ENCODE assay signal across 1 cellular context in the genomic region with DNA sequence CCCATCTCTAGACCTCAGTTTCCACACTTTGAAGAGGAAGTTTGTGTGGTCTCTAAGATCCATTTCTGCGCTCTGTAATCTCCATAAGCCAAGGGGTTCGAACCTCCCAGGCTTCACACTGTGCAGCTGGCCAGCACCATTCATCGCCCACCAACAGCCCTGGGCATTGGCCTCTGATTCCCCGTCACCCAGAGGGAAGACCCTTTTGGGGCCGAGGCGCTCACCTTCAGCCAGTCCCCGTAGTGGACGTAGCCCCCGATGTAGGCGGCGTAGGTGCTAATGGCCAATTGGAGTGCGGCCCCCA.
TF ChIP-seq lines count a peak whose summit lies in the region.

No MANE protein-coding gene starts in this region.

TF ChIP-seq in GM12878, 131 proteins besides CTCF, POLR2A, EP300 and RAD21:
- TF ChIP-seq ETV6 (conservative IDR thresholded peaks at IDR 0.05 in 1 of 2, IDR thresholded peaks at IDR 0.05 in 1 of 2; ENCODE audit: borderline replicate concordance in 1 of 2, low read depth in 1 of 2) (no peak), YY1 (IDR thresholded peaks at IDR 0.05; ENCODE audit: low read depth, low read length) (no peak), MEF2B (IDR thresholded peaks at IDR 0.05; ENCODE audit: partially characterized antibody, poor library complexity, severe bottlenecking) (no peak), ZNF274 (IDR thresholded peaks at IDR 0.05; ENCODE audit: insufficient read depth, insufficient read length) (no peak), NR2C1 (IDR thresholded peaks at IDR 0.05) (no peak), KDM1A (IDR thresholded peaks at IDR 0.05; ENCODE audit: borderline replicate concordance) (no peak), ASH2L (IDR thresholded peaks at IDR 0.05; ENCODE audit: borderline replicate concordance, low read depth) (no peak), ZBED1 (IDR thresholded peaks at IDR 0.05; ENCODE audit: borderline replicate concordance) (no peak), NRF1 (conservative IDR thresholded peaks at IDR 0.05; ENCODE audit: low read depth, low read length) (no peak), CBX3 (IDR thresholded peaks at IDR 0.05; ENCODE audit: borderline replicate concordance, low read depth) (no peak), SREBF1 (IDR thresholded peaks at IDR 0.05; ENCODE audit: low read length) (no peak), MYC (IDR thresholded peaks at IDR 0.05; ENCODE audit: insufficient read depth, insufficient read length, insufficient replicate concordance, low read length, severe bottlenecking) (no peak), ZNF384 (IDR thresholded peaks at IDR 0.05; ENCODE audit: borderline replicate concordance, low read depth, low read length) (no peak), SIN3A (IDR thresholded peaks at IDR 0.05; ENCODE audit: low read depth, low read length) (no peak)
- TF ChIP-seq, protein P1, sequence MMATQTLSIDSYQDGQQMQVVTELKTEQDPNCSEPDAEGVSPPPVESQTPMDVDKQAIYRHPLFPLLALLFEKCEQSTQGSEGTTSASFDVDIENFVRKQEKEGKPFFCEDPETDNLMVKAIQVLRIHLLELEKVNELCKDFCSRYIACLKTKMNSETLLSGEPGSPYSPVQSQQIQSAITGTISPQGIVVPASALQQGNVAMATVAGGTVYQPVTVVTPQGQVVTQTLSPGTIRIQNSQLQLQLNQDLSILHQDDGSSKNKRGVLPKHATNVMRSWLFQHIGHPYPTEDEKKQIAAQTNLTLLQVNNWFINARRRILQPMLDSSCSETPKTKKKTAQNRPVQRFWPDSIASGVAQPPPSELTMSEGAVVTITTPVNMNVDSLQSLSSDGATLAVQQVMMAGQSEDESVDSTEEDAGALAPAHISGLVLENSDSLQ (IDR thresholded peaks at IDR 0.05): no peak
- TF ChIP-seq, protein P2, sequence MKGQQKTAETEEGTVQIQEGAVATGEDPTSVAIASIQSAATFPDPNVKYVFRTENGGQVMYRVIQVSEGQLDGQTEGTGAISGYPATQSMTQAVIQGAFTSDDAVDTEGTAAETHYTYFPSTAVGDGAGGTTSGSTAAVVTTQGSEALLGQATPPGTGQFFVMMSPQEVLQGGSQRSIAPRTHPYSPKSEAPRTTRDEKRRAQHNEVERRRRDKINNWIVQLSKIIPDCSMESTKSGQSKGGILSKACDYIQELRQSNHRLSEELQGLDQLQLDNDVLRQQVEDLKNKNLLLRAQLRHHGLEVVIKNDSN (IDR thresholded peaks at IDR 0.05; ENCODE audit: borderline replicate concordance, extremely low read length, insufficient read depth, low read depth, low read length): no peak
TF ChIP-seq in GM12878: peak in this region for 0.
